In the genomic region with DNA sequence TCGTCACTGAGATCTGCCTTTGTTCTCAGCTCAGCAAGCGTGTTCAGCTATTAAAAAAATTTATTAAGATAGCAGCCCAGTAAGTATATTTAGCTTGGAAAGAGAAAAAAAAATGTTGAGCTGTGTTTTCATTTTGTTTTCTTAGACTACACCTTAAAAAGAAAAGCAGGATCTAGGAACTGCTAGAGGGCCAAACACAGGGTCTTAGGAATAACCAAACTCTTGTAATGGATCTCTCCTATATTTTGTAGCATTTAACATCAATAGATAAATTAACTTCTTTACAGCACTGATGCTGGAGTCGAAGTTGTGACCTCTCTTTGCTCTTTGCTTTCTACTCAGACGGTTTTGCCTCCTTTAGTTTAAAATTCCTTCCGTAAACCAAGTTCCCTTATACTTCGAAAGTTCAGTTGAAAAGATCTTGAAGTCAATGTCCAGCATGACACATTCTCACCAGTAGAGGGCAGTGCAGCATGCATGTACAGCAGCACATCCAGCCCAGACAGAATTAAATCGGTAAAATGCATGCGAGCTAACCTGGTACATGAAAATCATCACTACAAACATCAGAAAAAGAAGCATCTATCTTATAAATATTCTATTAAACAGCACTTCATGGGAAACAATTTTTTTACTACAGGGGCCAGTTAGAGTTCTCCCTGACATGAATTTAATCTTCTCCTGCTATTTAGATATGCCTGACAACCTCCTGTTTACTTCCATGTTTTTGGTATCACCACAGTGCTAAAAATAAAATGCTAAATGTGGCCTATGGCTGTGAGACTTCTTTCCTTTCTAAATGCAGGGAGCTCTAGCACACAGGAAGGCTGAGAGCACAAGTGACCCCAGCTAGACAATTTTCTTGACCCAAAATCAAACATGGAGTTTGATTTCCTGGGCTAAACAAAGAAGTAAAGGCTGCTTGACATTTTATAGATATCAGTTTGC, we compare ENCODE assay signal across 8 cellular contexts. TPM values are rescaled to one million over a fixed set of nuclear protein-coding genes. Genes with fewer than 3 reads are reported as not detected.
A peak's percentile ranks its signal among the peaks of the same experiment; 100 is the strongest.
DNase-seq lines count a peak whose midpoint lies in the region; ATAC-seq and TF ChIP-seq lines count a peak whose summit lies in the region.

No MANE protein-coding gene starts in this region.

- POLR2A ChIA-PET in activated B cell treated with CpG ODN at 0.5 μM for 24 hours (lab: Charles Lee): interaction anchor here (0.7 kb wide), 1 partner anchor 190 kb away, joined by 3 read pairs; no protein-coding TSS in a partner anchor

- H3K36me3 Mint-ChIP-seq in activated B cell treated with CpG ODN at 0.5 μM for 24 hours (ENCODE audit: low read depth): no peaks in the 10 kb centered on the region

- peak; percentile 68 for ATAC-seq in HG02623 (IDR thresholded peaks at IDR 0.05; ENCODE audit: unreplicated experiment)
- ATAC-seq in activated B cell treated with CpG ODN at 0.5 μM for 24 hours (ENCODE audit: low read depth): peak; percentile 67
- ATAC-seq in HG03469 (IDR thresholded peaks at IDR 0.05; ENCODE audit: unreplicated experiment): no peak

- no peak overlapping the region for H3K4me3 ChIP-seq in kidney epithelial cell (ENCODE audit: low read depth, low read length)

- no peaks in the 10 kb centered on the region for H3K9me3 Mint-ChIP-seq in activated B cell treated with CpG ODN at 0.5 μM for 24 hours

- DNase-seq in DMS 273 treated with DMSO at 0.1 percent for 48 hours (lab: John Stamatoyannopoulos, UW) (peak; percentile 61), NCI-H226 (peak; percentile 47), activated B cell treated with CpG ODN at 0.5 μM for 24 hours (no peak), kidney epithelial cell (ENCODE audit: low read depth) (peak; percentile 67)
- DNase-seq in central memory CD4-positive, alpha-beta T cell: peak; percentile 52
- DNase-seq in stimulated activated CD4-positive, alpha-beta T cell treated with anti-CD3 and anti-CD28 coated beads, Interleukin-15, amount 100 ng/mL, for 24 hours: peak; percentile 85

- peak; percentile 47 for TF ChIP-seq CTCF in activated B cell treated with CpG ODN at 0.5 μM for 24 hours (IDR thresholded peaks at IDR 0.05)
- TF ChIP-seq CTCF in kidney epithelial cell (IDR thresholded peaks at IDR 0.05; ENCODE audit: insufficient read depth, low read length, poor library complexity, severe bottlenecking): peak; percentile 82

- peaks cover 4% of the 10 kb centered on the region for H3K4me1 Mint-ChIP-seq in activated B cell treated with CpG ODN at 0.5 μM for 24 hours

- intact Hi-C loops in activated B cell treated with CpG ODN at 0.5 μM for 24 hours (cut with micrococcal nuclease): loop anchor here (1.0 kb wide), 4 partner anchors 183 to 1318 kb away; no protein-coding TSS in a partner anchor

- CTCF ChIA-PET in activated B cell treated with CpG ODN at 0.5 μM for 24 hours (lab: Charles Lee): interaction anchor here (0.6 to 9.8 kb wide), 22 partner anchors 9 to 1320 kb away, joined by 3 to 188 read pairs (median 3); no protein-coding TSS in a partner anchor

- no peak overlapping the region for H3K4me3 Mint-ChIP-seq in activated B cell treated with CpG ODN at 0.5 μM for 24 hours

- no peak overlapping the region for H3K27ac Mint-ChIP-seq in activated B cell treated with CpG ODN at 0.5 μM for 24 hours

- H3K36me3 ChIP-seq in kidney epithelial cell (ENCODE audit: control insufficient read depth, insufficient read depth, low read length): no peaks in the 10 kb centered on the region

- H3K27me3 ChIP-seq in kidney epithelial cell (ENCODE audit: control insufficient read depth, insufficient read depth, low read length): no peaks in the 10 kb centered on the region

- peaks cover 8% of the 10 kb centered on the region for H3K27me3 Mint-ChIP-seq in activated B cell treated with CpG ODN at 0.5 μM for 24 hours

RNA-seq across cellular contexts. Expression of gene MAP3K20, which starts 48.2 kb away (rescaled TPM):
- total RNA-seq in activated B cell treated with CpG ODN at 0.5 μM for 24 hours: 8.7 and 9.5 TPM in 2 replicates
- total RNA-seq in kidney epithelial cell: 18.9 and 20.4 TPM in 2 replicates
